12 cellular contexts compared by ENCODE assay signal in the genomic region with DNA sequence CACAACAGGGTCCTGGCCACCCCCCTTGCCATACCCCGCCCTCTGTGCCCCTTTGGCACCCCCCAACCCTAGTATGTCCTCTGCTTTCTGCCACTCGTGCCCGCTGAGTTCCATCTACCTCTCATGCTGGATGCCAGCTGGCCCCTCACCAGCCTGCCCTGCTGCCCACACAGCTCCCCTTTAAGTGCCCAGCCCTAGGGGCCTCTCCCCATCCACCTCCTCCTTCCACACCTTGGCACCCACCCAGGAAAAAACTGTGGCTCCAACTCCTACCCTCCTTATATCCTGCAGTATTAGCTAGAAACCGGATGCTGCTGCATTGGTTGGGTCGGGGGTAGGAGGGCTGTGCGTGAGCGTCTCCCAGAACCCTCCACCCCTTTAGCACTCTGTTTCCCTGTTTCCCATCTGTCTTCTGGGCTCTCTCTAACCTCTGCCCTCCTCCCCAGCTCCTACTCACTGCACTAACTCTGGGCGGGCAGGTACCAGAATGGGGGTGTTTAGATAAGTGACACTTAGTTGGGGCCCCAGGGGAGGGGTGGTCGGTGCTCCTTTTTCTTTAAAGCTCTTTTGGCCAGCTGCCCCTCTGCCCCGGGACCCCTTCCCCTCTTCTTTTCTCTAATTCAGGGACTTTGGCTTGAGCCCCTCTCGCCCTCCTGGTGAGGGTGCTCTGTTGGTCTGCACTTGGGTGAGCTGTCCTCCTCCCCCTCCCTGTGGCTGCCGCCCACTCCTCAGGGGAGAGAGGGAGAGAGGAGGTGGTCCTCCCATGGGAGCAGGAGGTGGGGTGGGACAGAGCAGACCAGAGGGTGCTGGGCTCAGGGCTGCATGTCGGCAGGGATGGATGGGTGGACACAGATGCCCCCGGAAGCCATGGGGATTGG. TPM values are rescaled to one million over a fixed set of nuclear protein-coding genes. Genes with fewer than 3 reads are reported as not detected.
A peak's percentile ranks its signal among the peaks of the same experiment; 100 is the strongest.
DNase-seq lines count a peak whose midpoint lies in the region; ATAC-seq and TF ChIP-seq lines count a peak whose summit lies in the region.
"Had no signal": no experiment of that assay in that cellular context is flagged by ENCODE, and none has a peak within 500 bp of the region (broad histone marks: within the 10 kb centered on the region; RNA-seq: fewer than 3 reads in every experiment).

No MANE protein-coding gene starts in this region.

- H3K4me1 ChIP-seq in esophagus muscularis mucosa (peaks cover 61 to 80% (median 79%) of the 10 kb centered on the region in 4 donors), psoas muscle (peaks cover 51% of the 10 kb centered on the region), uterus (peaks cover 16 to 27% of the 10 kb centered on the region in 2 donors)

- no peak overlapping the region for H3K4me3 ChIP-seq in esophagus muscularis mucosa
- no peak overlapping the region for H3K4me3 ChIP-seq in psoas muscle
- H3K4me3 ChIP-seq in uterus: no peak overlapping the region

- no peak for TF ChIP-seq POLR2A in esophagus muscularis mucosa (IDR thresholded peaks at IDR 0.05; ENCODE audit: low read depth)
- TF ChIP-seq POLR2A in uterus (IDR thresholded peaks at IDR 0.05): no peak

- H3K36me3 ChIP-seq in esophagus muscularis mucosa (peaks cover 50 to 95% (median 88%) of the 10 kb centered on the region in 4 donors), psoas muscle (ENCODE audit: insufficient read depth in 1 of 2, low read depth in 1 of 2) (peaks cover 3 to 79% of the 10 kb centered on the region in 2 donors), uterus (no peaks in the 10 kb centered on the region)

- H3K9me3 Mint-ChIP-seq in activated T-cell treated with anti-CD3 and anti-CD28 coated beads, Interleukin-2, amount 50 U/mL, for 24 hours: no peaks in the 10 kb centered on the region
- H3K9me3 Mint-ChIP-seq in activated T-cell treated with anti-CD3 and anti-CD28 coated beads, Interleukin-2, amount 50 U/mL, for 72 hours: no peaks in the 10 kb centered on the region
- H3K9me3 Mint-ChIP-seq: activated T-cell treated with anti-CD3 and anti-CD28 coated beads, Interleukin-2, amount 50 U/mL, for 4 hours had no signal

- intact Hi-C loops in esophagus muscularis mucosa (cut with DNase I): loop anchor here (5.0 kb wide), 1 partner anchor 33 kb away; no protein-coding TSS in a partner anchor
- intact Hi-C loops in psoas muscle (cut with DNase I): loop anchor here in 1 of 2 donors (2.0 kb wide), 1 partner anchor 14 kb away; no protein-coding TSS in a partner anchor
- intact Hi-C loops in uterus (cut with DNase I; ENCODE audit: low total_unique reads): no loop called here

- TF ChIP-seq CTCF in esophagus muscularis mucosa (IDR thresholded peaks at IDR 0.05) (no peak), psoas muscle (IDR thresholded peaks at IDR 0.05) (no peak), uterus (IDR thresholded peaks at IDR 0.05) (no peak)

- H3K27ac ChIP-seq in esophagus muscularis mucosa (replicated peaks in 1 of 4): peak overlapping the region; percentile 88 to 99 (median 94)
- H3K27ac ChIP-seq in psoas muscle: peak overlapping the region; percentile 99
- peak overlapping the region; percentile 90 to 99 for H3K27ac ChIP-seq in uterus

- peaks cover 71% of the 10 kb centered on the region for H3K36me3 Mint-ChIP-seq in activated T-cell treated with anti-CD3 and anti-CD28 coated beads, Interleukin-2, amount 50 U/mL, for 24 hours (ENCODE audit: low read depth)
- peaks cover 3 to 4% of the 10 kb centered on the region in 2 donors for H3K36me3 Mint-ChIP-seq in activated T-cell treated with anti-CD3 and anti-CD28 coated beads, Interleukin-2, amount 50 U/mL, for 72 hours (ENCODE audit: insufficient read depth in 2 of 2)

- no peak overlapping the region for H3K4me3 Mint-ChIP-seq in activated T-cell treated with anti-CD3 and anti-CD28 coated beads, Interleukin-2, amount 50 U/mL, for 24 hours
- H3K4me3 Mint-ChIP-seq in activated T-cell treated with anti-CD3 and anti-CD28 coated beads, Interleukin-2, amount 50 U/mL, for 72 hours: no peak overlapping the region
- H3K4me3 Mint-ChIP-seq: activated T-cell treated with anti-CD3 and anti-CD28 coated beads, Interleukin-2, amount 50 U/mL, for 4 hours had no signal

- no peak for TF ChIP-seq EP300 in esophagus muscularis mucosa (IDR thresholded peaks at IDR 0.05)

- no peaks in the 10 kb centered on the region for H3K27me3 Mint-ChIP-seq in activated T-cell treated with anti-CD3 and anti-CD28 coated beads, Interleukin-2, amount 50 U/mL, for 24 hours
- H3K27me3 Mint-ChIP-seq in activated T-cell treated with anti-CD3 and anti-CD28 coated beads, Interleukin-2, amount 50 U/mL, for 72 hours (ENCODE audit: low read depth): no peaks in the 10 kb centered on the region

- peaks cover 22% of the 10 kb centered on the region for H3K4me1 Mint-ChIP-seq in activated T-cell treated with anti-CD3 and anti-CD28 coated beads, Interleukin-2, amount 50 U/mL, for 24 hours (ENCODE audit: low read depth)
- H3K4me1 Mint-ChIP-seq in activated T-cell treated with anti-CD3 and anti-CD28 coated beads, Interleukin-2, amount 50 U/mL, for 72 hours (ENCODE audit: low read depth): peaks cover 18% of the 10 kb centered on the region

- WGBS in esophagus muscularis mucosa: 42% methylated on average over 12 of the region's 14 CpGs
- 47 to 51% (median 50%) methylated on average over 13 to 14 of the region's 14 CpGs for WGBS in psoas muscle, 3 donors

- H3K27me3 ChIP-seq in esophagus muscularis mucosa (no peaks in the 10 kb centered on the region), psoas muscle (ENCODE audit: insufficient read depth in 3 of 3, low read length in 2 of 3) (no peaks in the 10 kb centered on the region), uterus (no peaks in the 10 kb centered on the region)

- no peak for ATAC-seq in activated T-cell treated with anti-CD3 and anti-CD28 coated beads, Interleukin-2, amount 50 U/mL, for 72 hours (replicated peaks in 1 of 2)
- ATAC-seq in psoas muscle: no peak
- ATAC-seq in HG03432 (IDR thresholded peaks at IDR 0.05; ENCODE audit: unreplicated experiment): no peak
- ATAC-seq in GM18858 (IDR thresholded peaks at IDR 0.05; ENCODE audit: unreplicated experiment): no peak
- ATAC-seq: activated T-cell treated with anti-CD3 and anti-CD28 coated beads, Interleukin-2, amount 50 U/mL, for 4 hours had no signal

- H3K9me3 ChIP-seq in esophagus muscularis mucosa (no peaks in the 10 kb centered on the region), psoas muscle (no peaks in the 10 kb centered on the region), uterus (no peaks in the 10 kb centered on the region)

- H3K27ac Mint-ChIP-seq in activated T-cell treated with anti-CD3 and anti-CD28 coated beads, Interleukin-2, amount 50 U/mL, for 24 hours: peak overlapping the region; percentile 37
- H3K27ac Mint-ChIP-seq in activated T-cell treated with anti-CD3 and anti-CD28 coated beads, Interleukin-2, amount 50 U/mL, for 72 hours: no peak overlapping the region

- DNase-seq in activated T-cell treated with anti-CD3 and anti-CD28 coated beads, Interleukin-2, amount 50 U/mL, for 24 hours: no peak
- no peak for DNase-seq in activated T-cell treated with anti-CD3 and anti-CD28 coated beads, Interleukin-2, amount 50 U/mL, for 72 hours
- DNase-seq in esophagus muscularis mucosa (ENCODE audit: extremely low spot score): no peak
- DNase-seq in psoas muscle: no peak
- DNase-seq in uterus: peak; percentile 69 to 72
- no peak for DNase-seq in SIG-M5 (lab: John Stamatoyannopoulos, UW)
- DNase-seq: activated T-cell treated with anti-CD3 and anti-CD28 coated beads, Interleukin-2, amount 50 U/mL, for 4 hours; anterior cingulate cortex; effector CD4-positive, alpha-beta T cell; Kasumi-1 had no signal

RNA-seq across cellular contexts. Expression of a gene that starts 9.9 kb away (rescaled TPM):
- total RNA-seq in activated T-cell treated with anti-CD3 and anti-CD28 coated beads, Interleukin-2, amount 50 U/mL, for 72 hours: 1 to 10 TPM; 4.5 to 6.3 TPM
- total RNA-seq in esophagus muscularis mucosa: 10 to 100 TPM in 3 of 4 donors, 1 to 10 TPM in 1; 6.1 to 24.2 (median 14.5) TPM
- 10 to 100 TPM; 29.4 to 88.7 (median 51.0) TPM for total RNA-seq in psoas muscle
- 10 to 100 TPM; 21.4 to 41.6 (median 24.4) TPM for polyA plus RNA-seq in psoas muscle
- 10 to 100 TPM in 1 of 4 donors, 1 to 10 TPM in 3; 2.0 to 92.1 (median 4.7) TPM for total RNA-seq in uterus

RNA-seq across cellular contexts. Expression of a gene that starts 27.7 kb away (rescaled TPM):
- 10 to 100 TPM; 12.2 to 14.7 TPM for total RNA-seq in activated T-cell treated with anti-CD3 and anti-CD28 coated beads, Interleukin-2, amount 50 U/mL, for 72 hours
- total RNA-seq in esophagus muscularis mucosa (100 to 1,000 TPM in 2 of 4 donors, 10 to 100 TPM in 2; 69.7 to 112 (median 85.2) TPM), psoas muscle (10 to 100 TPM; 39.5 to 55.1 (median 42.9) TPM), uterus (100 to 1,000 TPM in 1 of 4 donors, 10 to 100 TPM in 3; 19.7 to 124 (median 63.1) TPM)
- polyA plus RNA-seq in psoas muscle: 10 to 100 TPM in 2 of 3 donors, 1 to 10 TPM in 1; 9.5 to 60.0 (median 29.0) TPM

RNA-seq across cellular contexts. Expression of a gene that starts 31.3 kb away (rescaled TPM):
- 100 to 1,000 TPM; 115 to 121 TPM for total RNA-seq in activated T-cell treated with anti-CD3 and anti-CD28 coated beads, Interleukin-2, amount 50 U/mL, for 72 hours
- 10 to 100 TPM; 64.1 to 86.8 (median 72.2) TPM for total RNA-seq in esophagus muscularis mucosa
- 10 to 100 TPM; 63.3 to 75.6 (median 69.0) TPM for total RNA-seq in psoas muscle
- 10 to 100 TPM; 48.6 to 84.7 (median 56.4) TPM for polyA plus RNA-seq in psoas muscle
- total RNA-seq in uterus: 100 to 1,000 TPM in 1 of 4 donors, 10 to 100 TPM in 3; 51.0 to 151 (median 77.6) TPM

RNA-seq across cellular contexts. Expression of a gene that starts 36.3 kb away (rescaled TPM):
- total RNA-seq in activated T-cell treated with anti-CD3 and anti-CD28 coated beads, Interleukin-2, amount 50 U/mL, for 72 hours: 10 to 100 TPM; 82.6 to 97.0 TPM
- total RNA-seq in esophagus muscularis mucosa (10 to 100 TPM; 33.6 to 43.6 (median 37.4) TPM), psoas muscle (100 to 1,000 TPM in 2 of 4 donors, 10 to 100 TPM in 2; 56.3 to 120 (median 87.9) TPM), uterus (100 to 1,000 TPM in 1 of 4 donors, 10 to 100 TPM in 3; 17.6 to 111 (median 44.7) TPM)
- polyA plus RNA-seq in psoas muscle: 100 to 1,000 TPM in 1 of 3 donors, 10 to 100 TPM in 2; 51.1 to 115 (median 55.9) TPM

RNA-seq across cellular contexts. Expression of a gene that starts 49.9 kb away (rescaled TPM):
- total RNA-seq in activated T-cell treated with anti-CD3 and anti-CD28 coated beads, Interleukin-2, amount 50 U/mL, for 72 hours: 100 to 1,000 TPM; 106 to 144 TPM
- total RNA-seq in esophagus muscularis mucosa: 100 to 1,000 TPM in 2 of 4 donors, 10 to 100 TPM in 2; 77.2 to 103 (median 95.5) TPM
- 10 to 100 TPM; 43.9 to 76.7 (median 57.1) TPM for total RNA-seq in psoas muscle
- polyA plus RNA-seq in psoas muscle: 10 to 100 TPM; 34.5 to 53.6 (median 38.6) TPM
- 100 to 1,000 TPM in 2 of 4 donors, 10 to 100 TPM in 2; 33.2 to 166 (median 91.3) TPM for total RNA-seq in uterus

Comparison
In these comparisons a context has a peak if more than half of its experiments do, and no peak if none do; other contexts are left out.
1. DNase-seq: peak in uterus (2 of 2); none in activated T-cell treated with anti-CD3 and anti-CD28 coated beads, Interleukin-2, amount 50 U/mL, for 24 hours (single experiment), activated T-cell treated with anti-CD3 and anti-CD28 coated beads, Interleukin-2, amount 50 U/mL, for 72 hours (0 of 2), esophagus muscularis mucosa (single experiment), psoas muscle (0 of 2) and SIG-M5 (single experiment).
2. Peak in every context shown above with its lines, with median percentiles within 50 percentile points of each other: H3K27ac ChIP-seq.